Comparison of ENCODE assay signal across 29 cellular contexts in genomic region chr15:56361978-56362377, GRCh38.
"Had no signal": no experiment of that assay in that cellular context is flagged by ENCODE, and none has a peak within 500 bp of the region (broad histone marks: within the 10 kb centered on the region; RNA-seq: fewer than 3 reads in every experiment).

No MANE protein-coding gene starts in this region.

- H3K27me3 ChIP-seq: stomach, suprapubic skin, testis, thyroid gland, tibial artery, tibial nerve, transverse colon, upper lobe of left lung, upper lobe of right lung, uterus, vagina had no signal

- H3K9me3 ChIP-seq: suprapubic skin, testis, thoracic aorta, thyroid gland, tibial artery, transverse colon, upper lobe of left lung, upper lobe of right lung, uterus, vagina had no signal

- H3K4me3 Mint-ChIP-seq: stimulated activated effector memory CD8-positive, alpha-beta T cell treated with anti-CD3 and anti-CD28 coated beads, Interleukin-12 subunit alpha, Interleukin-12 subunit beta, amount 100 ng/mL, for 72 hours; stimulated activated memory B cell treated with anti-CD40 and anti-IgM and Interleukin-4, amounts not matched to agents 10 μg/mL and 1 μg/mL and 100 μg/mL, for 72 hours; stimulated activated naive B cell treated with anti-CD40 and anti-IgM and Interleukin-4, amounts not matched to agents 10 μg/mL and 1 μg/mL and 100 μg/mL, for 72 hours; stimulated activated naive CD8-positive, alpha-beta T cell treated with anti-CD3 and anti-CD28 coated beads, Interleukin-15, amount 100 ng/mL, for 72 hours; stimulated activated naive CD8-positive, alpha-beta T cell treated with anti-CD3 and anti-CD28 coated beads, Interleukin-15, Interleukin-2, amounts not matched to agents 100 ng/mL and 50 ng/mL, for 24 hours; type B pancreatic cell had no signal

- DNase-seq: stimulated activated CD4-positive, alpha-beta T cell treated with anti-CD3 and anti-CD28 coated beads, Interleukin-2, amount 100 ng/mL, for 48 hours; stimulated activated CD4-positive, alpha-beta T cell treated with anti-CD3 and anti-CD28 coated beads, Interleukin-4, amount 100 ng/mL, for 1 hour; stimulated activated CD4-positive, alpha-beta T cell treated with anti-CD3 and anti-CD28 coated beads, Interleukin-4, amount 100 ng/mL, for 24 hours; stimulated activated CD4-positive, alpha-beta T cell treated with anti-CD3 and anti-CD28 coated beads, Interleukin-4, amount 100 ng/mL, for 4 hours; stimulated activated CD8-positive, alpha-beta memory T cell treated with anti-CD3 and anti-CD28 coated beads, Interleukin-4, amount 100 ng/mL, for 48 hours; stimulated activated naive B cell treated with anti-CD40 and anti-IgM and Interleukin-4, amounts not matched to agents 10 μg/mL and 1 μg/mL and 100 μg/mL, for 72 hours; stimulated activated naive CD4-positive, alpha-beta T cell; stimulated activated naive CD4-positive, alpha-beta T cell treated with Interleukin-2 at 50 U/mL for 16 hours; stimulated activated naive CD8-positive, alpha-beta T cell treated with anti-CD3 and anti-CD28 coated beads, Interleukin-15, amount 100 ng/mL, for 72 hours; stimulated activated naive CD8-positive, alpha-beta T cell treated with anti-CD3 and anti-CD28 coated beads, Interleukin-15, Interleukin-2, amounts not matched to agents 100 U/mL and 50 U/mL, for 24 hours; stomach; substantia nigra; testis; thyroid gland; tibial artery; transverse colon; trophoblast cell; upper lobe of left lung; upper lobe of right lung; uterus had no signal

- H3K36me3 ChIP-seq: stomach, suprapubic skin, thoracic aorta, thyroid gland, tibial artery, tibial nerve, transverse colon, upper lobe of left lung, upper lobe of right lung, uterus, vagina had no signal

- H3K4me3 ChIP-seq: stomach, suprapubic skin, testis, thoracic aorta, thyroid gland, tibial artery, tibial nerve, transverse colon, upper lobe of left lung, upper lobe of right lung, uterus, vagina had no signal

- H3K27me3 Mint-ChIP-seq: stimulated activated memory B cell treated with anti-CD40 and anti-IgM and Interleukin-4, amounts not matched to agents 10 μg/mL and 1 μg/mL and 100 μg/mL, for 72 hours; type B pancreatic cell had no signal

- H3K36me3 Mint-ChIP-seq: stimulated activated effector memory CD8-positive, alpha-beta T cell treated with anti-CD3 and anti-CD28 coated beads, Interleukin-12 subunit alpha, Interleukin-12 subunit beta, amount 100 ng/mL, for 72 hours; stimulated activated memory B cell treated with anti-CD40 and anti-IgM and Interleukin-4, amounts not matched to agents 10 μg/mL and 1 μg/mL and 100 μg/mL, for 72 hours; stimulated activated naive B cell treated with anti-CD40 and anti-IgM and Interleukin-4, amounts not matched to agents 10 μg/mL and 1 μg/mL and 100 μg/mL, for 72 hours; type B pancreatic cell had no signal

- FAIRE-seq: urothelium cell line had no signal

- H3K9me3 Mint-ChIP-seq: stimulated activated naive CD8-positive, alpha-beta T cell treated with anti-CD3 and anti-CD28 coated beads, Interleukin-15, Interleukin-2, amounts not matched to agents 100 ng/mL and 50 ng/mL, for 24 hours had no signal

- H3K27ac ChIP-seq: stomach, suprapubic skin, testis, thoracic aorta, thyroid gland, tibial artery, tibial nerve, transverse colon, upper lobe of left lung, upper lobe of right lung, uterus, vagina had no signal

- H3K4me1 ChIP-seq: upper lobe of right lung, uterus had no signal

- H3K27ac Mint-ChIP-seq: stimulated activated effector memory CD8-positive, alpha-beta T cell treated with anti-CD3 and anti-CD28 coated beads, Interleukin-12 subunit alpha, Interleukin-12 subunit beta, amount 100 ng/mL, for 72 hours; stimulated activated memory B cell treated with anti-CD40 and anti-IgM and Interleukin-4, amounts not matched to agents 10 μg/mL and 1 μg/mL and 100 μg/mL, for 72 hours; stimulated activated naive B cell treated with anti-CD40 and anti-IgM and Interleukin-4, amounts not matched to agents 10 μg/mL and 1 μg/mL and 100 μg/mL, for 72 hours; stimulated activated naive CD8-positive, alpha-beta T cell treated with anti-CD3 and anti-CD28 coated beads, Interleukin-15, amount 100 ng/mL, for 72 hours; stimulated activated naive CD8-positive, alpha-beta T cell treated with anti-CD3 and anti-CD28 coated beads, Interleukin-15, Interleukin-2, amounts not matched to agents 100 ng/mL and 50 ng/mL, for 24 hours; type B pancreatic cell had no signal

- ATAC-seq: stimulated activated effector memory CD8-positive, alpha-beta T cell treated with anti-CD3 and anti-CD28 coated beads, Interleukin-12 subunit alpha, Interleukin-12 subunit beta, amount 100 ng/mL, for 72 hours; stimulated activated memory B cell treated with anti-CD40 and anti-IgM and Interleukin-4, amounts not matched to agents 10 μg/mL and 1 μg/mL and 100 μg/mL, for 72 hours; stimulated activated naive B cell treated with anti-CD40 and anti-IgM and Interleukin-4, amounts not matched to agents 10 μg/mL and 1 μg/mL and 100 μg/mL, for 72 hours; stimulated activated naive CD8-positive, alpha-beta T cell treated with anti-CD3 and anti-CD28 coated beads, Interleukin-15, amount 100 ng/mL, for 72 hours; stimulated activated naive CD8-positive, alpha-beta T cell treated with anti-CD3 and anti-CD28 coated beads, Interleukin-15, Interleukin-2, amounts not matched to agents 100 U/mL and 50 U/mL, for 24 hours; upper lobe of right lung had no signal
